ENCODE assay signal across 8 cellular contexts in the genomic region with DNA sequence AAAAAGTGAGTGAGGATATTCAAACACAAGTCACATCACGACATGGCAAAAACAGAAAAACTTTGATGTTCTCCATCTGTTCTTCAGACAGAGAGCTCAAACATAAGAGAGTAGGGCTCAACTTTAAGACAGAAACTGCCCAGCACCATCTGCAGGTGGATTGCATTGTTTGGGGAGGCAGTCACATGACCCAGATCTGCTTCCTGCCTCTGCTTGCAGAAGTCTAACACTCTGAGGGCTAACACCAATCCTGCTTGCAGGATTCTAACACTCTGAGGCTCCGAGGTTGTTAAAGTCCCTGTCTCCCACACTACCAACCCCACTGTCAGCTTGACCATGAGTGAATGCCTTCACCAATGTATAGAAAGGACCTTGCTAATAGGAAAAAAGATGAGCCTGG.
DNase-seq lines count a peak whose midpoint lies in the region; ATAC-seq, FAIRE-seq and TF ChIP-seq lines count a peak whose summit lies in the region.

No MANE protein-coding gene starts in this region.

- no peaks in the 10 kb centered on the region for H3F3A ChIP-seq in neural progenitor cell (ENCODE audit: low read depth)

- H3K4me1 Mint-ChIP-seq in activated T-helper 17 cell treated with anti-CD3 and anti-CD28 coated beads, Interleukin-2, amount 50 U/mL, for 72 hours, result peaks cover 4% of the 10 kb centered on the region
- H3K4me1 Mint-ChIP-seq in neural progenitor cell, result peaks cover 28% of the 10 kb centered on the region

- no peak for FAIRE-seq in A549 (lab: Jason Lieb, UNC)

- no peak overlapping the region for H3K4me2 ChIP-seq in A549
- no peak overlapping the region for H3K4me2 ChIP-seq in neural progenitor cell

- TF ChIP-seq RAD21 in A549 (conservative IDR thresholded peaks at IDR 0.05 in 1 of 2, IDR thresholded peaks at IDR 0.05 in 1 of 2), result no peak

- no peak overlapping the region for H3K4me3 Mint-ChIP-seq in activated T-helper 17 cell treated with anti-CD3 and anti-CD28 coated beads, Interleukin-2, amount 50 U/mL, for 72 hours
- no peak overlapping the region for H3K4me3 Mint-ChIP-seq in neural progenitor cell

- no peak for TF ChIP-seq EP300 in A549 (IDR thresholded peaks at IDR 0.05)

- no peaks in the 10 kb centered on the region for H3K27me3 ChIP-seq in neural progenitor cell

- peak overlapping the region; percentile 99 for H2AFZ ChIP-seq in neural progenitor cell (replicated peaks)

- H4K20me1 ChIP-seq in neural progenitor cell (ENCODE audit: low read depth), result no peaks in the 10 kb centered on the region

- peak; percentile 34 to 61; a peak in 4 of 6 replicates for ATAC-seq in A549
- peak; percentile 87 for ATAC-seq in GM18861 (IDR thresholded peaks at IDR 0.05; ENCODE audit: unreplicated experiment)
- peak; percentile 81 for ATAC-seq in HG03039 (IDR thresholded peaks at IDR 0.05; ENCODE audit: unreplicated experiment)
- peak; percentile 59 for ATAC-seq in activated T-helper 17 cell treated with anti-CD3 and anti-CD28 coated beads, Interleukin-2, amount 50 U/mL, for 72 hours (replicated peaks)

- DNase-seq in A549 (ENCODE audit: low read depth in 1 of 2, low spot score in 1 of 2) (no peak), neural progenitor cell (ENCODE audit: low spot score) (peak; percentile 14), NCI-H2196 (lab: John Stamatoyannopoulos, UW; ENCODE audit: unreplicated experiment) (no peak), HK-2 (ENCODE audit: unreplicated experiment) (no peak)
- no peak for DNase-seq in activated T-cell treated with anti-CD3 and anti-CD28 coated beads, Interleukin-2, amount 50 U/mL, for 48 hours

- H3K36me3 Mint-ChIP-seq in activated T-helper 17 cell treated with anti-CD3 and anti-CD28 coated beads, Interleukin-2, amount 50 U/mL, for 72 hours (ENCODE audit: low read depth), result no peaks in the 10 kb centered on the region
- H3K36me3 Mint-ChIP-seq in neural progenitor cell, result no peaks in the 10 kb centered on the region

- no peaks in the 10 kb centered on the region for H3K79me2 ChIP-seq in neural progenitor cell (ENCODE audit: low read depth)

- H3K4me1 ChIP-seq in A549, result 0 out of 3 replicates have a peak, but pooled peaks cover 3% of the 10 kb centered on the region
- peaks cover 22% of the 10 kb centered on the region for H3K4me1 ChIP-seq in neural progenitor cell

- WGBS in A549 (ENCODE audit: missing lambda C conversion rate), result 75% methylated on average over 2 of the region's 2 CpGs

- H3K27me3 Mint-ChIP-seq in activated T-helper 17 cell treated with anti-CD3 and anti-CD28 coated beads, Interleukin-2, amount 50 U/mL, for 72 hours, result no peaks in the 10 kb centered on the region
- peaks cover 2% of the 10 kb centered on the region for H3K27me3 Mint-ChIP-seq in neural progenitor cell (ENCODE audit: insufficient read depth, low read depth)

- H3K9me3 ChIP-seq in A549, result 0 out of 3 replicates have a peak, but pooled peaks cover 4% of the 10 kb centered on the region
- no peaks in the 10 kb centered on the region for H3K9me3 ChIP-seq in neural progenitor cell (ENCODE audit: low read depth)

- H3K9me3 Mint-ChIP-seq in activated T-helper 17 cell treated with anti-CD3 and anti-CD28 coated beads, Interleukin-2, amount 50 U/mL, for 72 hours, result no peaks in the 10 kb centered on the region
- peaks cover 7% of the 10 kb centered on the region for H3K9me3 Mint-ChIP-seq in neural progenitor cell

- POLR2A ChIA-PET in A549 (lab: Yijun Ruan, JAX), result no interaction called here

- H3K36me3 ChIP-seq in neural progenitor cell, result no peaks in the 10 kb centered on the region

- peak overlapping the region; percentile 32 for H3K27ac Mint-ChIP-seq in activated T-helper 17 cell treated with anti-CD3 and anti-CD28 coated beads, Interleukin-2, amount 50 U/mL, for 72 hours
- peak overlapping the region; percentile 79 for H3K27ac Mint-ChIP-seq in neural progenitor cell

- H3K27ac ChIP-seq in A549, result peak overlapping the region in 1 of 2 experiments; percentile 15; a peak in 1 of 6 replicates
- H3K27ac ChIP-seq in neural progenitor cell, result no peak overlapping the region

- CTCF ChIA-PET in A549 (lab: Yijun Ruan, JAX), result interaction anchor here (1.8 to 2.8 kb wide), 2 partner anchors 10 to 12 kb away, joined by 6 to 11 read pairs; no protein-coding TSS in a partner anchor

- no peak overlapping the region for H3K4me3 ChIP-seq in A549
- H3K4me3 ChIP-seq in neural progenitor cell, result no peak overlapping the region

- H3K9ac ChIP-seq in neural progenitor cell, result no peak overlapping the region

- TF ChIP-seq POLR2A in A549 (IDR thresholded peaks at IDR 0.05; ENCODE audit: low read length), result no peak

- TF ChIP-seq CTCF in A549 (IDR thresholded peaks at IDR 0.05) (no peak), neural progenitor cell (IDR thresholded peaks at IDR 0.05) (no peak)

TF ChIP-seq in A549, 52 proteins besides CTCF, POLR2A, EP300 and RAD21:
- TF ChIP-seq FOXS1 (CRISPR knock-in tag; IDR thresholded peaks at IDR 0.05) (no peak), SMC3 (IDR thresholded peaks at IDR 0.05) (peak; percentile 22; the same call in 1 of the 3 replicates)
